8 cellular contexts compared by ENCODE assay signal in genomic region chr4:70903282-70903603, GRCh38. TPM values are rescaled to one million over a fixed set of nuclear protein-coding genes. Genes with fewer than 3 reads are reported as not detected.
DNase-seq lines count a peak whose midpoint lies in the region; ATAC-seq and TF ChIP-seq lines count a peak whose summit lies in the region.

No MANE protein-coding gene starts in this region.

- H3K27me3 ChIP-seq in esophagus (ENCODE audit: control insufficient read depth in 1 of 2, insufficient read depth in 2 of 2, low read length in 2 of 2) (no peaks in the 10 kb centered on the region), osteoblast (ENCODE audit: insufficient read depth, low read length) (no peaks in the 10 kb centered on the region)

- H3K27ac ChIP-seq in esophagus (ENCODE audit: low read depth in 2 of 2, low read length in 1 of 2) (no peak overlapping the region), osteoblast (ENCODE audit: low read depth, low read length) (peak overlapping the region; percentile 56)

- in situ Hi-C loops in SK-MEL-5 (cut with HindIII; ENCODE audit: low pct_unique_long_range_greater_than_20kb, low sequenced_read_pairs), result no loop called here

- H3K4me1 ChIP-seq in esophagus (ENCODE audit: control insufficient read depth in 2 of 2, insufficient read depth in 2 of 2, low read length in 1 of 2) (no peaks in the 10 kb centered on the region), osteoblast (ENCODE audit: insufficient read depth, low read length) (peaks cover 9% of the 10 kb centered on the region)

- H3K79me2 ChIP-seq in osteoblast (ENCODE audit: insufficient read depth, low read length), result peaks cover 58% of the 10 kb centered on the region

- ATAC-seq in HG02588 (IDR thresholded peaks at IDR 0.05; ENCODE audit: unreplicated experiment) (no peak), HG03039 (IDR thresholded peaks at IDR 0.05; ENCODE audit: unreplicated experiment) (no peak)

- 3 to 5% methylated on average over 5 of the region's 5 CpGs for WGBS in esophagus, 2 donors

- DNase-seq in DMS53 (lab: John Stamatoyannopoulos, UW) (peak; percentile 8), DMS53 treated with DMSO at 0.1 percent for 48 hours (lab: John Stamatoyannopoulos, UW; ENCODE audit: unreplicated experiment) (no peak), SK-MEL-5 (ENCODE audit: low read depth, low spot score) (peak; percentile 31), osteoblast (ENCODE audit: insufficient read length, low spot score, missing footprints) (peak; percentile 56), MV-4-11 (lab: John Stamatoyannopoulos, UW) (no peak)

- H3K9me3 ChIP-seq in esophagus (ENCODE audit: control insufficient read depth in 2 of 2, insufficient read depth in 1 of 2, low read depth in 1 of 2, low read length in 1 of 2), result no peaks in the 10 kb centered on the region
- no peaks in the 10 kb centered on the region for H3K9me3 ChIP-seq in osteoblast (ENCODE audit: low read depth, low read length)

- H3K4me3 ChIP-seq in esophagus (ENCODE audit: low read depth in 1 of 2, low read length in 2 of 2) (peak overlapping the region; percentile 77 to 85), osteoblast (ENCODE audit: insufficient read depth, low read length) (peak overlapping the region; percentile 88)

- H3K36me3 ChIP-seq in esophagus (ENCODE audit: control insufficient read depth in 2 of 2, insufficient read depth in 2 of 2, low read length in 1 of 2) (no peaks in the 10 kb centered on the region), osteoblast (ENCODE audit: insufficient read depth, low read length) (peaks cover 16% of the 10 kb centered on the region)

- H3K4me2 ChIP-seq in osteoblast (ENCODE audit: insufficient read depth, low read length), result peak overlapping the region; percentile 93

- H2AFZ ChIP-seq in osteoblast (ENCODE audit: low read length), result peak overlapping the region; percentile 91

- peaks cover 16% of the 10 kb centered on the region for H4K20me1 ChIP-seq in osteoblast (ENCODE audit: insufficient read depth, low read length)

- TF ChIP-seq CTCF in osteoblast (IDR thresholded peaks at IDR 0.05; ENCODE audit: extremely low read depth, low read depth, low read length), result no peak

RNA-seq across cellular contexts. Expression of gene MOB1B, which starts 1.1 kb away (rescaled TPM):
- total RNA-seq in SK-MEL-5 (2014; rRNA removed; shearing (Covaris generic)), result 23.3 and 27.1 TPM in 2 replicates
- 38.5 and 54.3 TPM in 2 replicates for polyA plus RNA-seq in SK-MEL-5 (2015; cell fraction: cytosol; rRNA removed)
- 69.4 and 69.6 TPM in 2 replicates for polyA plus RNA-seq in SK-MEL-5 (2015; cell fraction: nucleus; rRNA removed)
- 1 to 10 TPM; 2.8 to 3.4 TPM for polyA plus RNA-seq in esophagus
- total RNA-seq in osteoblast, result 14.1 and 15.9 TPM in 2 replicates

Comparison
In these comparisons a context has a peak if more than half of its experiments do, and no peak if none do; other contexts are left out.
1. DNase-seq: peak in DMS53 (single experiment), SK-MEL-5 (single experiment) and osteoblast (single experiment); none in DMS53 treated with DMSO at 0.1 percent for 48 hours (single experiment) and MV-4-11 (single experiment).